In genomic region chr19:14385492-14385891, GRCh38 we compare ENCODE assay signal across 10 cellular contexts. TPM values are rescaled to one million over a fixed set of nuclear protein-coding genes. Genes with fewer than 3 reads are reported as not detected.
DNase-seq lines count a peak whose midpoint lies in the region; ATAC-seq, FAIRE-seq and TF ChIP-seq lines count a peak whose summit lies in the region.
"Had no signal": no experiment of that assay in that cellular context is flagged by ENCODE, and none has a peak within 500 bp of the region (broad histone marks: within the 10 kb centered on the region; RNA-seq: fewer than 3 reads in every experiment).

No MANE protein-coding gene starts in this region.

- H3K27ac Mint-ChIP-seq in effector memory CD8-positive, alpha-beta T cell: peak overlapping the region; percentile 90 to 94

- no peaks in the 10 kb centered on the region for H3K9me3 ChIP-seq in SJSA1 (replicated peaks)
- H3K9me3 ChIP-seq in stomach: no peaks in the 10 kb centered on the region
- H3K9me3 ChIP-seq in kidney (ENCODE audit: control insufficient read depth in 1 of 2, low read length in 2 of 2): no peaks in the 10 kb centered on the region

- intact Hi-C loops in stomach (cut with DNase I; ENCODE audit: low total_unique reads): no loop called here
- intact Hi-C loops in kidney (cut with DNase I): no loop called here

- TF ChIP-seq CTCF in GM12865 (IDR thresholded peaks at IDR 0.05; ENCODE audit: insufficient read depth, low read depth, low read length, missing control alignments) (no peak), stomach (IDR thresholded peaks at IDR 0.05) (no peak), kidney (IDR thresholded peaks at IDR 0.05; ENCODE audit: borderline replicate concordance, extremely low read depth, insufficient read depth) (no peak), GM10266 (IDR thresholded peaks at IDR 0.05; ENCODE audit: control insufficient read depth, insufficient read depth, low read depth, missing control alignments) (no peak)

- no peak for TF ChIP-seq EP300 in stomach (IDR thresholded peaks at IDR 0.05)

- TF ChIP-seq POLR2A in stomach (IDR thresholded peaks at IDR 0.05): no peak

- H3K36me3 Mint-ChIP-seq in effector memory CD8-positive, alpha-beta T cell (ENCODE audit: insufficient read depth): peaks cover 100% of the 10 kb centered on the region

- no peaks in the 10 kb centered on the region for H3K27me3 ChIP-seq in SJSA1 (replicated peaks)
- no peaks in the 10 kb centered on the region for H3K27me3 ChIP-seq in stomach

- H3K4me3 Mint-ChIP-seq in effector memory CD8-positive, alpha-beta T cell: peak overlapping the region; percentile 81 to 94
- H3K4me3 Mint-ChIP-seq: H9 had no signal

- peaks cover 44% of the 10 kb centered on the region for H3K4me1 ChIP-seq in SJSA1 (replicated peaks)
- H3K4me1 ChIP-seq in stomach: peaks cover 19 to 69% (median 43%) of the 10 kb centered on the region in 4 donors
- peaks cover 0 to 2% of the 10 kb centered on the region in 2 donors for H3K4me1 ChIP-seq in kidney (ENCODE audit: control insufficient read depth in 1 of 2, insufficient read depth in 1 of 2, low read depth in 1 of 2, low read length in 2 of 2)

- H3K27me3 Mint-ChIP-seq in effector memory CD8-positive, alpha-beta T cell: no peaks in the 10 kb centered on the region

- H3K9ac ChIP-seq in kidney (ENCODE audit: low read length in 2 of 2): no peak overlapping the region

- WGBS in stomach, 5 donors: 70 to 82% (median 71%) methylated on average over 11 of the region's 11 CpGs

- DNase-seq in GM12865 (ENCODE audit: low read depth) (peak; percentile 56), SJSA1 (ENCODE audit: low read depth in 1 of 2, low spot score in 2 of 2) (no peak), stomach (no peak), kidney (no peak), putamen (ENCODE audit: low spot score) (no peak), GM10266 (ENCODE audit: extremely low spot score) (no peak)
- peak in 1 of 3 experiments; percentile 43 for DNase-seq in effector memory CD8-positive, alpha-beta T cell
- DNase-seq: activated CD8-positive, alpha-beta memory T cell treated with anti-CD3 and anti-CD28 coated beads, Interleukin-2, amount 50 U/mL, for 48 hours; H9; NCI-H526 treated with DMSO at 0.1 percent for 48 hours had no signal

- ATAC-seq in effector memory CD8-positive, alpha-beta T cell (replicated peaks): no peak

- no peaks in the 10 kb centered on the region for H3K9me3 Mint-ChIP-seq in effector memory CD8-positive, alpha-beta T cell
- H3K9me3 Mint-ChIP-seq: H9 had no signal

- H3K4me1 Mint-ChIP-seq in effector memory CD8-positive, alpha-beta T cell (ENCODE audit: low read depth in 2 of 2): peaks cover 37 to 39% of the 10 kb centered on the region in 2 donors

- H3K4me3 ChIP-seq in GM12865 (ENCODE audit: low read depth, low read length) (peak overlapping the region; percentile 100), SJSA1 (no peak overlapping the region), stomach (peak overlapping the region in 3 of 4 donors; percentile 13 to 77 (median 76)), kidney (ENCODE audit: low read length in 2 of 2) (no peak overlapping the region)

- H3K27ac ChIP-seq in SJSA1 (peak overlapping the region; percentile 92), stomach (peak overlapping the region in 4 of 5 donors; percentile 91 to 96 (median 96)), kidney (ENCODE audit: low read depth in 2 of 2, low read length in 2 of 2) (no peak overlapping the region)

- H3K36me3 ChIP-seq in SJSA1 (peaks cover 4% of the 10 kb centered on the region), stomach (peaks cover 2 to 28% (median 14%) of the 10 kb centered on the region in 4 donors), kidney (ENCODE audit: control insufficient read depth in 1 of 2, insufficient read depth in 2 of 2, low read length in 2 of 2) (no peaks in the 10 kb centered on the region)

- FAIRE-seq in kidney (lab: Jason Lieb, UNC): no peak

RNA-seq across cellular contexts. Expression of gene ADGRE5, which starts 4.2 kb away (rescaled TPM):
- 25.6 and 46.7 TPM in 2 replicates for total RNA-seq in SJSA1 (2014; rRNA removed; shearing (Covaris generic))
- total RNA-seq in stomach (100 to 1,000 TPM in 1 of 5 donors, 10 to 100 TPM in 4; 12.3 to 128 (median 52.5) TPM), kidney (100 TPM)
- polyA plus RNA-seq in stomach (10 to 100 TPM; 11.4 to 26.5 (median 12.1) TPM), kidney (ENCODE audit: insufficient read depth, low read depth, low replicate concordance) (16.0 TPM)

RNA-seq across cellular contexts. Expression of gene DDX39A, which starts 33.6 kb away (rescaled TPM):
- total RNA-seq in SJSA1 (2014; rRNA removed; shearing (Covaris generic)): 222 and 278 TPM in 2 replicates
- total RNA-seq in stomach (100 to 1,000 TPM in 3 of 5 donors, 10 to 100 TPM in 2; 37.1 to 298 (median 107) TPM), kidney (53.8 TPM)
- polyA plus RNA-seq in stomach (100 to 1,000 TPM in 2 of 3 donors, 10 to 100 TPM in 1; 68.3 to 136 (median 114) TPM), kidney (ENCODE audit: insufficient read depth, low read depth, low replicate concordance) (35.6 TPM)

RNA-seq across cellular contexts. Expression of gene PKN1, which starts 47.6 kb away (rescaled TPM):
- 75.2 and 79.7 TPM in 2 replicates for total RNA-seq in SJSA1 (2014; rRNA removed; shearing (Covaris generic))
- total RNA-seq in stomach (100 to 1,000 TPM in 2 of 5 donors, 10 to 100 TPM in 3; 44.2 to 268 (median 90.4) TPM), kidney (103 TPM)
- polyA plus RNA-seq in stomach (10 to 100 TPM; 42.0 to 95.6 (median 85.4) TPM), kidney (ENCODE audit: insufficient read depth, low read depth, low replicate concordance) (67.7 TPM)

Comparison
In these comparisons a context has a peak if more than half of its experiments do, and no peak if none do; other contexts are left out.
1. H3K4me3 ChIP-seq: peak in GM12865 (single experiment) and stomach (3 of 4); none in SJSA1 (single experiment) and kidney (0 of 2).
2. H3K27ac ChIP-seq: peak in SJSA1 (single experiment) and stomach (4 of 5); none in kidney (0 of 2).